ENCODE assay signal across 8 cellular contexts in the genomic region with DNA sequence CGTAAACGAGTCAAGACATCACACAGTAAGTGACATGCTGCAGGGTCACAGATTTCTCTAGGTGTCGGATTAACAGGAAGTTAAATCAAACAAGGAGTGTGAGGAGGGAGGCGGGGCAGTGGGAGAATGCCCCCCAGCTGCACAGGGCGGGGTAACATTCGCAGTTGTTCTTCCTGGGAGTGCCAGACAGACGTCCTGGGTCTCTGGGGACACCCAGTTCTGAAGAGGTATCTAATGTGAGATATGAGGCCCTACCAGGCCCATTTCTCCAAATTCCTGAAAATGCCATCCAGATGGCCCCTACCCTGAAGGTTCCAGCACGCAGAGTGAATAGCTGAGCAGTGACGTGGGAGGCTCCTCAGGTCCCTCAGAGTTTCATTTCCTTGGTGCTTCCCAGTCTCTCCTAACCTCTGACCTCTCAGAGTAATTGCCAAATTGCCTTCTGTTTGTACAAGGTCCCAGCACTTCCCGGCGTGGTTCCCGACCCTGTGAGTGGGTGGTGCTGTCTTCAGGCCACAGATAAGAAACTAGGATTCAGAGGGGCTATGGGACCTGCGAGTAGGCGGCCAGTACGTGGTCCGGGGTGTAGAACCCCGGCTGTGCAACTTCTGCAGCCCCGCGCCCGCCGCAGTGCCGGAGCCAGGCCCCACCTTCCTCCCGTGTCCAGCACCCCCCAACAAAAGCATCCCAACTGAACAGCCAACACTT. TPM values are rescaled to one million over a fixed set of nuclear protein-coding genes. Genes with fewer than 3 reads are reported as not detected.
DNase-seq lines count a peak whose midpoint lies in the region; ATAC-seq and TF ChIP-seq lines count a peak whose summit lies in the region.

No MANE protein-coding gene starts in this region.

- TF ChIP-seq RAD21 in IMR-90 (IDR thresholded peaks at IDR 0.05; ENCODE audit: low read length), result no peak

- BruUV-seq in IMR-90 (replicated peaks; lab: Mats Ljungman, UMichigan), result no TSS peak

- H3K4me3 Mint-ChIP-seq in progenitor cell of endocrine pancreas (ENCODE audit: low read depth), result peak overlapping the region; percentile 89

- H2AFZ ChIP-seq in IMR-90 (replicated peaks; ENCODE audit: low read length, poor library complexity), result peak overlapping the region; percentile 29

- no peak overlapping the region for H2BK20ac ChIP-seq in IMR-90 (ENCODE audit: low read depth, low read length)

- TF ChIP-seq CTCF in IMR-90 (conservative IDR thresholded peaks at IDR 0.05; ENCODE audit: low read depth, low read length), result no peak
- no peak for TF ChIP-seq CTCF in heart right ventricle (IDR thresholded peaks at IDR 0.05)
- no peak for TF ChIP-seq CTCF in progenitor cell of endocrine pancreas (IDR thresholded peaks at IDR 0.05; ENCODE audit: unreplicated experiment)

- H3K9ac ChIP-seq in IMR-90 (ENCODE audit: low read depth, low read length), result peak overlapping the region; percentile 87

- H3K14ac ChIP-seq in IMR-90 (replicated peaks; ENCODE audit: low read depth, low read length), result peak overlapping the region; percentile 94

- H3K23ac ChIP-seq in IMR-90 (ENCODE audit: low read depth, low read length), result peak overlapping the region; percentile 90

- H3K27ac ChIP-seq in IMR-90 (ENCODE audit: insufficient read depth, low read length) (peak overlapping the region; percentile 80), heart right ventricle (peak overlapping the region; percentile 73 to 100 (median 94))

- WGBS in IMR-90 (ENCODE audit: extremely low coverage in 2 of 2, insufficient read length in 1 of 2), 2 experiments, result 5% methylated on average over 12 of the region's 23 CpGs; no CpG with 5 or more reads in 1 of the 2 experiments
- WGBS in heart right ventricle, 2 donors, result 33 to 43% methylated on average over 23 of the region's 23 CpGs

- H3K27ac Mint-ChIP-seq in progenitor cell of endocrine pancreas, result peak overlapping the region; percentile 97

- H3K4ac ChIP-seq in IMR-90 (ENCODE audit: low read depth, low read length), result peak overlapping the region; percentile 79

- peak overlapping the region; percentile 72 for H2BK5ac ChIP-seq in IMR-90 (ENCODE audit: low read depth, low read length, poor library complexity, severe bottlenecking)

- H3K18ac ChIP-seq in IMR-90 (ENCODE audit: low read depth, low read length), result peak overlapping the region; percentile 12; the same call in 1 of the 2 replicates

- peak overlapping the region in 1 of 2 experiments; percentile 75; a peak in 1 of 4 replicates for H4K8ac ChIP-seq in IMR-90 (ENCODE audit: low read depth in 2 of 2, low read length in 2 of 2)

- H2BK120ac ChIP-seq in IMR-90 (ENCODE audit: low read depth, low read length), result peak overlapping the region; percentile 57

- H3K9me3 Mint-ChIP-seq in progenitor cell of endocrine pancreas (ENCODE audit: low read depth), result no peaks in the 10 kb centered on the region

- in situ Hi-C loops in IMR-90 (cut with MboI; ENCODE audit: low sequenced_read_pairs), result no loop called here

- H2BK15ac ChIP-seq in IMR-90 (ENCODE audit: low read depth, low read length), result no peak overlapping the region; the same call in 2 of the 3 replicates

- H2AK9ac ChIP-seq in IMR-90 (replicated peaks; ENCODE audit: low read depth, low read length, poor library complexity), result peak overlapping the region; percentile 96

- H3K9me3 ChIP-seq in IMR-90 (ENCODE audit: control insufficient read depth, insufficient read depth, low read length) (no peaks in the 10 kb centered on the region), heart right ventricle (no peaks in the 10 kb centered on the region)

- H3K27me3 ChIP-seq in IMR-90 (ENCODE audit: control insufficient read depth, insufficient read depth, low read length) (peaks cover 4% of the 10 kb centered on the region), heart right ventricle (peaks cover 0 to 5% (median 0%) of the 10 kb centered on the region in 7 donors)

- peak overlapping the region; percentile 50 for H4K91ac ChIP-seq in IMR-90 (ENCODE audit: insufficient read depth, low read depth, low read length)

- H3K36me3 Mint-ChIP-seq in progenitor cell of endocrine pancreas (ENCODE audit: insufficient read depth), result peaks cover 10% of the 10 kb centered on the region

- no peaks in the 10 kb centered on the region for H3K27me3 Mint-ChIP-seq in progenitor cell of endocrine pancreas

- H3K36me3 ChIP-seq in IMR-90 (ENCODE audit: control insufficient read depth, insufficient read depth, low read length) (peaks cover 31% of the 10 kb centered on the region), heart right ventricle (peaks cover 0 to 46% (median 6%) of the 10 kb centered on the region in 9 donors)

- dilution Hi-C loops in IMR-90 (cut with HindIII; ENCODE audit: low sequenced_read_pairs, unreplicated experiment), result no loop called here

- H3K4me1 Mint-ChIP-seq in progenitor cell of endocrine pancreas (ENCODE audit: low read depth), result peaks cover 52% of the 10 kb centered on the region

- H3K79me1 ChIP-seq in IMR-90 (ENCODE audit: low read depth in 1 of 2, low read length in 2 of 2), result peaks cover 4 to 42% of the 10 kb centered on the region in 2 experiments; a peak in 2 of 4 replicates

- H4K5ac ChIP-seq in IMR-90 (ENCODE audit: low read depth, low read length), result no peak overlapping the region

- H3K9me1 ChIP-seq in IMR-90 (ENCODE audit: insufficient read depth, low read length), result peaks cover 31% of the 10 kb centered on the region

- peaks cover 57% of the 10 kb centered on the region for H4K20me1 ChIP-seq in IMR-90 (ENCODE audit: insufficient read depth, low read length)

- H3K4me1 ChIP-seq in IMR-90 (ENCODE audit: control insufficient read depth, insufficient read depth, low read length), result peaks cover 28% of the 10 kb centered on the region
- H3K4me1 ChIP-seq in heart right ventricle, result peaks cover 8 to 58% (median 30%) of the 10 kb centered on the region in 9 donors

- peak; percentile 19 for TF ChIP-seq POLR2A in IMR-90 (IDR thresholded peaks at IDR 0.05; ENCODE audit: low read depth, low read length)

- H3K4me3 ChIP-seq in IMR-90 (ENCODE audit: insufficient read depth, low read depth, low read length) (peak overlapping the region; percentile 96), heart right ventricle (peak overlapping the region; percentile 34 to 87 (median 82))

- POLR2A ChIA-PET in IMR-90 (lab: Charles Lee; ENCODE audit: unreplicated experiment), result interaction anchor here (0.6 kb wide), 1 partner anchor 224 kb away, joined by 3 read pairs; no protein-coding TSS in a partner anchor

- ATAC-seq in IMR-90 (ENCODE audit: low read depth) (peak; percentile 1; the same call in 1 of the 2 replicates), heart right ventricle (peak in 1 of 8 donors; percentile 2), GM19351 (IDR thresholded peaks at IDR 0.05; ENCODE audit: unreplicated experiment) (no peak), HG03025 (IDR thresholded peaks at IDR 0.05; ENCODE audit: low FRiP score, unreplicated experiment) (no peak)

- DNase-seq in EL (peak; percentile 96), IMR-90 (peak; percentile 71), activated gamma-delta T cell (lab: John Stamatoyannopoulos, UW) (peak; percentile 22), heart right ventricle (peak; percentile 42), progenitor cell of endocrine pancreas (ENCODE audit: low spot score, unreplicated experiment) (no peak), NCI-H2196 (lab: John Stamatoyannopoulos, UW; ENCODE audit: unreplicated experiment) (no peak)

- peak overlapping the region; percentile 45 for H2AK5ac ChIP-seq in IMR-90 (ENCODE audit: low read depth, low read length)

- H3K4me2 ChIP-seq in IMR-90 (ENCODE audit: low read depth, low read length), result peak overlapping the region; percentile 81

- H3K56ac ChIP-seq in IMR-90 (ENCODE audit: extremely low read depth, insufficient read depth, low read length), result peak overlapping the region; percentile 61

- CTCF ChIA-PET in IMR-90 (lab: Yijun Ruan, JAX), result interaction anchor here (1.0 kb wide), 1 partner anchor 218 kb away, joined by 3 read pairs; no protein-coding TSS in a partner anchor

- intact Hi-C loops in IMR-90 (cut with micrococcal nuclease) (loop anchor here (5.0 kb wide), 1 partner anchor 72 kb away; no protein-coding TSS in a partner anchor), heart right ventricle (cut with DNase I) (loop anchor here in 9 of 10 donors (2.0 to 10.0 kb wide), 12 partner anchors 75 to 285 kb away; partner anchors contain the start of genes DSTN (in 1 of the 9), MGME1 (in 1 of the 9) and SNX5 (in 1 of the 9))

TF ChIP-seq in IMR-90, 13 proteins besides CTCF, POLR2A, EP300 and RAD21:
- TF ChIP-seq MAFK (IDR thresholded peaks at IDR 0.05; ENCODE audit: low read depth, low read length) (no peak), MXI1 (IDR thresholded peaks at IDR 0.05; ENCODE audit: borderline replicate concordance, low read depth, low read length) (0 out of 2 replicates have a peak, but pooled peaks have one; percentile 10), CEBPB (IDR thresholded peaks at IDR 0.05; ENCODE audit: low read depth, low read length) (peak; percentile 48; the same call in 1 of the 2 replicates)
TF ChIP-seq in IMR-90: peak in this region for 2.

RNA-seq across cellular contexts. Expression of gene RRBP1, which starts 1.8 kb away (rescaled TPM):
- total RNA-seq in IMR-90 (2012; rRNA removed), result 90.2 and 99.7 TPM in 2 replicates
- polyA plus RNA-seq in IMR-90 (2012; rRNA removed), result 135 and 136 TPM in 2 replicates
- polyA plus RNA-seq in IMR-90 (2012; cell fraction: cytosol; rRNA removed), result 134 and 143 TPM in 2 replicates
- 216 and 234 TPM in 2 replicates for polyA plus RNA-seq in IMR-90 (2012; cell fraction: nucleus; rRNA removed; ENCODE audit: low replicate concordance)
- total RNA-seq in heart right ventricle, result 10 to 100 TPM; 23.5 to 71.3 (median 29.0) TPM
- polyA plus RNA-seq in heart right ventricle, result 10 to 100 TPM; 29.3 to 41.9 TPM
- 222 and 242 TPM in 2 replicates for total RNA-seq in progenitor cell of endocrine pancreas

RNA-seq across cellular contexts. Expression of gene BANF2, which starts 19.5 kb away (rescaled TPM):
- total RNA-seq in IMR-90 (2012; rRNA removed), result not detected in 2 replicates
- not detected in 2 replicates for polyA plus RNA-seq in IMR-90 (2012; rRNA removed)
- polyA plus RNA-seq in IMR-90 (2012; cell fraction: cytosol; rRNA removed), result not detected in 2 replicates
- polyA plus RNA-seq in IMR-90 (2012; cell fraction: nucleus; rRNA removed; ENCODE audit: low replicate concordance), result not detected in 2 replicates
- not detected for total RNA-seq in heart right ventricle
- not detected for polyA plus RNA-seq in heart right ventricle
- not detected in 2 replicates for total RNA-seq in progenitor cell of endocrine pancreas

Comparison
In these comparisons a context has a peak if more than half of its experiments do, and no peak if none do; other contexts are left out.
1. DNase-seq: peak in EL (single experiment), IMR-90 (single experiment), activated gamma-delta T cell (single experiment) and heart right ventricle (2 of 2); none in progenitor cell of endocrine pancreas (single experiment) and NCI-H2196 (single experiment).